Comparison of ENCODE assay signal across 33 cellular contexts in genomic region chr14:103290494-103290893, GRCh38.
"Had no signal": no experiment of that assay in that cellular context is flagged by ENCODE, and none has a peak within 500 bp of the region (broad histone marks: within the 10 kb centered on the region; RNA-seq: fewer than 3 reads in every experiment).

No MANE protein-coding gene starts in this region.

- H3K4me1 ChIP-seq: adrenal gland, body of pancreas, breast epithelium had no signal

- H3K4me3 Mint-ChIP-seq: activated B cell treated with CpG ODN at 0.5 μM for 24 hours; activated CD4-positive, alpha-beta memory T cell treated with anti-CD3 and anti-CD28 coated beads for 36 hours; activated CD4-positive, alpha-beta T cell treated with anti-CD3 and anti-CD28 coated beads, Interleukin-2, amount 10 ng/mL, durations not matched to agents 24 days and 14 days; activated CD8-positive, alpha-beta T cell treated with anti-CD3 and anti-CD28 coated beads for 36 hours; activated naive CD4-positive, alpha-beta T cell treated with anti-CD3 and anti-CD28 coated beads, Interleukin-2, amount 10 ng/mL, durations not matched to agents 7 days and 5 days; activated naive CD4-positive, alpha-beta T cell treated with anti-CD3 and anti-CD28 coated beads, Interleukin-2, amount 50 U/mL, for 24 hours; activated naive CD8-positive, alpha-beta T cell; activated T-cell treated with anti-CD3 and anti-CD28 coated beads, Interleukin-2, amount 50 U/mL, for 4 hours; activated T-cell treated with anti-CD3 and anti-CD28 coated beads, Interleukin-2, amount 50 U/mL, for 72 hours; T-helper 1 cell treated with Interleukin-12 subunit alpha and Interleukin-12 subunit beta and Interleukin-4 antibody, amounts not matched to agents 30 μg/mL and 1 μg/mL, for 36 hours; T-helper 2 cell treated with Interferon-gamma antibody and Interleukin-4, amounts not matched to agents 5 μg/mL and 100 μg/mL, for 36 hours had no signal

- H3K27me3 ChIP-seq: adrenal gland, body of pancreas had no signal

- H3K4me1 Mint-ChIP-seq: activated CD4-positive, alpha-beta T cell treated with anti-CD3 and anti-CD28 coated beads, Interleukin-2, amount 10 ng/mL, durations not matched to agents 24 days and 14 days; activated naive CD4-positive, alpha-beta T cell treated with anti-CD3 and anti-CD28 coated beads, Interleukin-2, amount 10 ng/mL, durations not matched to agents 7 days and 5 days; activated naive CD4-positive, alpha-beta T cell treated with anti-CD3 and anti-CD28 coated beads, Interleukin-2, amount 50 U/mL, for 24 hours had no signal

- ATAC-seq: activated CD8-positive, alpha-beta T cell treated with anti-CD3 and anti-CD28 coated beads for 36 hours; activated T-cell treated with anti-CD3 and anti-CD28 coated beads, Interleukin-2, amount 50 U/mL, for 4 hours; activated T-cell treated with anti-CD3 and anti-CD28 coated beads, Interleukin-2, amount 50 U/mL, for 72 hours; body of pancreas had no signal

- H3K27ac ChIP-seq: adrenal gland, body of pancreas, brain microvascular endothelial cell, breast epithelium, VCaP had no signal

- DNase-seq: activated B cell treated with CpG ODN at 0.5 μM for 24 hours; activated CD4-positive, alpha-beta memory T cell treated with anti-CD3 and anti-CD28 coated beads for 36 hours; activated CD4-positive, alpha-beta T cell treated with anti-CD3 and anti-CD28 coated beads for 4 hours; activated CD4-positive, alpha-beta T cell treated with anti-CD3 and anti-CD28 coated beads, Interleukin-2, amount 10 ng/mL, durations not matched to agents 24 days and 14 days; activated CD4-positive, alpha-beta T cell treated with anti-CD3 and anti-CD28 coated beads, Interleukin-2, amount 50 U/mL, for 1 hour; activated CD4-positive, alpha-beta T cell treated with anti-CD3 and anti-CD28 coated beads, Interleukin-2, amount 50 U/mL, for 4 hours; activated CD4-positive, CD25-positive, alpha-beta regulatory T cell treated with anti-CD3 and anti-CD28 coated beads, Interleukin-2, amount 50 U/mL, for 72 hours; activated CD8-positive, alpha-beta memory T cell treated with anti-CD3 and anti-CD28 coated beads, Interleukin-2, amount 50 U/mL, for 4 hours; activated CD8-positive, alpha-beta T cell treated with anti-CD3 and anti-CD28 coated beads for 36 hours; activated effector memory CD4-positive, alpha-beta T cell treated with Interleukin-2 at 50 U/mL for 16 hours; activated gamma-delta T cell; activated naive CD4-positive, alpha-beta T cell treated with anti-CD3 and anti-CD28 coated beads, Interleukin-2, amount 10 ng/mL, durations not matched to agents 7 days and 5 days; activated naive CD4-positive, alpha-beta T cell treated with Interleukin-2 at 50 U/mL for 16 hours; activated T-cell treated with anti-CD3 and anti-CD28 coated beads for 4 hours; activated T-cell treated with anti-CD3 and anti-CD28 coated beads, Interleukin-2, amount 50 U/mL, for 1 hour; activated T-cell treated with anti-CD3 and anti-CD28 coated beads, Interleukin-2, amount 50 U/mL, for 4 hours; activated T-cell treated with anti-CD3 and anti-CD28 coated beads, Interleukin-2, amount 50 U/mL, for 72 hours; amniotic stem cell; aorta; body of pancreas; brain microvascular endothelial cell; central memory CD4-positive, alpha-beta T cell; T-helper 1 cell; T-helper 2 cell; T-helper 9 cell had no signal

- H3K27ac Mint-ChIP-seq: activated B cell treated with CpG ODN at 0.5 μM for 24 hours; activated CD4-positive, alpha-beta memory T cell treated with anti-CD3 and anti-CD28 coated beads for 36 hours; activated CD4-positive, alpha-beta T cell treated with anti-CD3 and anti-CD28 coated beads, Interleukin-2, amount 10 ng/mL, durations not matched to agents 24 days and 14 days; activated CD8-positive, alpha-beta T cell treated with anti-CD3 and anti-CD28 coated beads for 36 hours; activated naive CD4-positive, alpha-beta T cell treated with anti-CD3 and anti-CD28 coated beads, Interleukin-2, amount 10 ng/mL, durations not matched to agents 7 days and 5 days; activated naive CD4-positive, alpha-beta T cell treated with anti-CD3 and anti-CD28 coated beads, Interleukin-2, amount 50 U/mL, for 24 hours; activated naive CD8-positive, alpha-beta T cell; activated T-cell treated with anti-CD3 and anti-CD28 coated beads, Interleukin-2, amount 50 U/mL, for 72 hours; activated T-helper 2 cell treated with anti-CD3 and anti-CD28 coated beads, Interferon-gamma antibody, Interleukin-2, Interleukin-4, amounts not matched to agents 10 μg/mL and 5 μg/mL and 100 μg/mL, durations not matched to agents 14 hours and 24 hours and 36 hours; T-helper 1 cell treated with Interleukin-12 subunit alpha and Interleukin-12 subunit beta and Interleukin-4 antibody, amounts not matched to agents 30 μg/mL and 1 μg/mL, for 36 hours; T-helper 2 cell treated with Interferon-gamma antibody and Interleukin-4, amounts not matched to agents 5 μg/mL and 100 μg/mL, for 36 hours had no signal

- H3K36me3 ChIP-seq: adrenal gland, brain microvascular endothelial cell, breast epithelium had no signal

- H3K36me3 Mint-ChIP-seq: activated CD4-positive, alpha-beta memory T cell treated with anti-CD3 and anti-CD28 coated beads for 36 hours; activated naive CD4-positive, alpha-beta T cell treated with anti-CD3 and anti-CD28 coated beads, Interleukin-2, amount 10 ng/mL, durations not matched to agents 7 days and 5 days; activated naive CD4-positive, alpha-beta T cell treated with anti-CD3 and anti-CD28 coated beads, Interleukin-2, amount 50 U/mL, for 24 hours; activated naive CD8-positive, alpha-beta T cell had no signal

- H3K9me3 ChIP-seq: adrenal gland, body of pancreas, breast epithelium had no signal

- H3K4me3 ChIP-seq: adrenal gland, body of pancreas, breast epithelium had no signal

- H3K9me3 Mint-ChIP-seq: activated B cell treated with CpG ODN at 0.5 μM for 24 hours; activated CD4-positive, alpha-beta memory T cell treated with anti-CD3 and anti-CD28 coated beads for 36 hours; activated CD4-positive, alpha-beta T cell treated with anti-CD3 and anti-CD28 coated beads, Interleukin-2, amount 10 ng/mL, durations not matched to agents 24 days and 14 days; activated CD8-positive, alpha-beta T cell treated with anti-CD3 and anti-CD28 coated beads for 36 hours; activated naive CD4-positive, alpha-beta T cell treated with anti-CD3 and anti-CD28 coated beads, Interleukin-2, amount 10 ng/mL, durations not matched to agents 7 days and 5 days; activated naive CD4-positive, alpha-beta T cell treated with anti-CD3 and anti-CD28 coated beads, Interleukin-2, amount 50 U/mL, for 24 hours; activated T-cell treated with anti-CD3 and anti-CD28 coated beads, Interleukin-2, amount 50 U/mL, for 4 hours; activated T-cell treated with anti-CD3 and anti-CD28 coated beads, Interleukin-2, amount 50 U/mL, for 72 hours; activated T-helper 2 cell treated with anti-CD3 and anti-CD28 coated beads, Interferon-gamma antibody, Interleukin-2, Interleukin-4, amounts not matched to agents 10 μg/mL and 5 μg/mL and 100 μg/mL, durations not matched to agents 14 hours and 24 hours and 36 hours; T-helper 1 cell treated with Interleukin-12 subunit alpha and Interleukin-12 subunit beta and Interleukin-4 antibody, amounts not matched to agents 30 μg/mL and 1 μg/mL, for 36 hours; T-helper 2 cell treated with Interferon-gamma antibody and Interleukin-4, amounts not matched to agents 5 μg/mL and 100 μg/mL, for 36 hours had no signal
